ENCODE assay signal across 1 cellular context in the genomic region with DNA sequence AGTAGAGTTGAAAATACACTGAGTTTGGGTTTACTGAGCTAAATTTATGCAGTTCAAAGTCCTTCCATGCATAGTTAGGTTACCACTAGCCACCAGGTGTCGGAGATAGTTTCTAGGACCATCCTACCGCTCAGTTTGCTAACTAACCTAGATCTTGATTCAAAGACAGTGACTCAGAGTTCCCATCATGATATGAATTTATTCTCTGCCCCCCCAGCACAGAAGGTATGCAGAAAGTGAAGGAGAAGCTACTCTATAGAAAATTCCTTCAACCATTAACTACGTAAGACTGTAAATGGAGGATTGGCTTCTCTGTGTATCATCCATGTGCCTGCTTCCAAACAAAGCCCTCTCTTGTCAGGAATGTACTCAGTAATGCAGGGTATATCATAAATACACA.
TF ChIP-seq lines count a peak whose summit lies in the region.

No MANE protein-coding gene starts in this region.

TF ChIP-seq in H1, 55 proteins besides CTCF, POLR2A, EP300 and RAD21:
- TF ChIP-seq SP4 (IDR thresholded peaks at IDR 0.05; ENCODE audit: low read length) (no peak), CBX5 (IDR thresholded peaks at IDR 0.05; ENCODE audit: low read depth, low read length) (no peak), BACH1 (IDR thresholded peaks at IDR 0.05; ENCODE audit: low read length) (no peak), HDAC6 (IDR thresholded peaks at IDR 0.05; ENCODE audit: low read depth, low read length) (no peak), RXRA (IDR thresholded peaks at IDR 0.05; ENCODE audit: insufficient read depth, low read depth, low read length) (no peak), SIX5 (IDR thresholded peaks at IDR 0.05; ENCODE audit: low read depth, low read length) (no peak), CHD1 (IDR thresholded peaks at IDR 0.05; ENCODE audit: low read depth, low read length) (no peak), RNF2 (IDR thresholded peaks at IDR 0.05; ENCODE audit: borderline replicate concordance, low read depth, low read length, missing control alignments, poor library complexity, severe bottlenecking) (no peak), MAFK (IDR thresholded peaks at IDR 0.05; ENCODE audit: low read depth, low read length) (no peak)
- TF ChIP-seq, protein P1, sequence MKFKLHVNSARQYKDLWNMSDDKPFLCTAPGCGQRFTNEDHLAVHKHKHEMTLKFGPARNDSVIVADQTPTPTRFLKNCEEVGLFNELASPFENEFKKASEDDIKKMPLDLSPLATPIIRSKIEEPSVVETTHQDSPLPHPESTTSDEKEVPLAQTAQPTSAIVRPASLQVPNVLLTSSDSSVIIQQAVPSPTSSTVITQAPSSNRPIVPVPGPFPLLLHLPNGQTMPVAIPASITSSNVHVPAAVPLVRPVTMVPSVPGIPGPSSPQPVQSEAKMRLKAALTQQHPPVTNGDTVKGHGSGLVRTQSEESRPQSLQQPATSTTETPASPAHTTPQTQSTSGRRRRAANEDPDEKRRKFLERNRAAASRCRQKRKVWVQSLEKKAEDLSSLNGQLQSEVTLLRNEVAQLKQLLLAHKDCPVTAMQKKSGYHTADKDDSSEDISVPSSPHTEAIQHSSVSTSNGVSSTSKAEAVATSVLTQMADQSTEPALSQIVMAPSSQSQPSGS (IDR thresholded peaks at IDR 0.05; ENCODE audit: low read length), result no peak
TF ChIP-seq in H1: peak in this region for 0.
